ENCODE assay signal across 8 cellular contexts in genomic region chr17:76500745-76501017, GRCh38. TPM values are rescaled to one million over a fixed set of nuclear protein-coding genes. Genes with fewer than 3 reads are reported as not detected.
DNase-seq lines count a peak whose midpoint lies in the region; ATAC-seq, FAIRE-seq and TF ChIP-seq lines count a peak whose summit lies in the region.

No MANE protein-coding gene starts in this region.

- no peaks in the 10 kb centered on the region for H3K36me3 Mint-ChIP-seq in GM23338 (ENCODE audit: low read depth)

- H3K27me3 ChIP-seq in GM23338 (ENCODE audit: insufficient read depth) (peaks cover 4% of the 10 kb centered on the region; the same call in 1 of the 2 replicates), SU-DHL-6 (ENCODE audit: low read length) (no peaks in the 10 kb centered on the region), gastroesophageal sphincter (peaks cover 11% of the 10 kb centered on the region), small intestine (ENCODE audit: control insufficient read depth in 2 of 2, insufficient read depth in 2 of 2, low read length in 2 of 2) (no peaks in the 10 kb centered on the region)

- H3F3A ChIP-seq in GM23338 (replicated peaks; ENCODE audit: low read depth) (0 out of 2 replicates have a peak, but pooled peaks cover 3% of the 10 kb centered on the region), SU-DHL-6 (ENCODE audit: insufficient read depth) (peaks cover 6% of the 10 kb centered on the region; the same call in 1 of the 2 replicates)

- FAIRE-seq in small intestine (lab: Jason Lieb, UNC) (no peak), D721Med (lab: Jason Lieb, UNC) (no peak)

- no peak overlapping the region for H3K27ac Mint-ChIP-seq in GM23338

- H3K9me2 ChIP-seq in GM23338 (ENCODE audit: insufficient read depth) (no peaks in the 10 kb centered on the region), SU-DHL-6 (replicated peaks; ENCODE audit: insufficient read depth, low read length) (no peaks in the 10 kb centered on the region)

- H4K20me1 ChIP-seq in GM23338 (replicated peaks; ENCODE audit: insufficient read depth) (no peaks in the 10 kb centered on the region; the same call in 1 of the 2 replicates), SU-DHL-6 (ENCODE audit: low read depth, low read length) (no peaks in the 10 kb centered on the region)

- H3K4me1 Mint-ChIP-seq in GM23338 = peaks cover 54% of the 10 kb centered on the region

- TF ChIP-seq CTCF in GM23338 (conservative IDR thresholded peaks at IDR 0.05; ENCODE audit: low read depth in 2 of 2) = no peak
- TF ChIP-seq CTCF in SU-DHL-6 (IDR thresholded peaks at IDR 0.05; ENCODE audit: insufficient read depth, low read length, poor library complexity, severe bottlenecking) = no peak
- TF ChIP-seq CTCF in gastroesophageal sphincter (IDR thresholded peaks at IDR 0.05) = no peak
- TF ChIP-seq CTCF in D721Med (IDR thresholded peaks at IDR 0.05; ENCODE audit: insufficient read depth, missing control alignments) = no peak

- H2AFZ ChIP-seq in GM23338 (peak overlapping the region; percentile 91), SU-DHL-6 (ENCODE audit: low read depth, low read length, severe bottlenecking) (no peak overlapping the region)

- H3K36me3 ChIP-seq in GM23338 (ENCODE audit: insufficient read depth) (no peaks in the 10 kb centered on the region), SU-DHL-6 (ENCODE audit: low read length) (no peaks in the 10 kb centered on the region), gastroesophageal sphincter (no peaks in the 10 kb centered on the region), small intestine (ENCODE audit: control insufficient read depth in 2 of 2, insufficient read depth in 2 of 2, low read length in 2 of 2) (no peaks in the 10 kb centered on the region)

- H3K4me2 ChIP-seq in GM23338 (peak overlapping the region; percentile 94), SU-DHL-6 (ENCODE audit: low read depth, low read length, poor library complexity, severe bottlenecking) (peak overlapping the region; percentile 88)

- H3K9me3 Mint-ChIP-seq in GM23338 = no peaks in the 10 kb centered on the region

- peak overlapping the region; percentile 87 for H3K4me3 ChIP-seq in GM23338
- H3K4me3 ChIP-seq in SU-DHL-6 (ENCODE audit: insufficient read depth, low read length, poor library complexity, severe bottlenecking) = peak overlapping the region; percentile 95
- peak overlapping the region; percentile 38 to 70 for H3K4me3 ChIP-seq in gastroesophageal sphincter
- H3K4me3 ChIP-seq in small intestine (ENCODE audit: low read depth in 1 of 2, low read length in 2 of 2) = peak overlapping the region; percentile 67 to 83

- H3K9ac ChIP-seq in SU-DHL-6 (ENCODE audit: low read length) = peak overlapping the region; percentile 96

- no CpG with 5 or more reads among the region's 10 CpGs for WGBS in gastroesophageal sphincter (ENCODE audit: low coverage in 1 of 2), 2 donors
- WGBS in small intestine, 3 donors = 0 to 10% (median 1%) methylated on average over 9 to 10 of the region's 10 CpGs

- H3K27ac ChIP-seq in GM23338 (ENCODE audit: low read depth) (no peak overlapping the region), SU-DHL-6 (ENCODE audit: low read depth, low read length) (peak overlapping the region; percentile 66), gastroesophageal sphincter (peak overlapping the region in 3 of 4 donors; percentile 82 to 88 (median 82)), small intestine (ENCODE audit: low read depth in 1 of 2, low read length in 1 of 2) (peak overlapping the region; percentile 60 to 85)

- H3K79me2 ChIP-seq in GM23338 (replicated peaks; ENCODE audit: insufficient read depth) (peaks cover 3% of the 10 kb centered on the region; the same call in 1 of the 2 replicates), SU-DHL-6 (ENCODE audit: insufficient read depth, low read length) (peaks cover 35% of the 10 kb centered on the region)

- ATAC-seq in GM23338 (peak; percentile 16), gastroesophageal sphincter (no peak), GM21526 (IDR thresholded peaks at IDR 0.05; ENCODE audit: low FRiP score, unreplicated experiment) (no peak), GM18870 (IDR thresholded peaks at IDR 0.05; ENCODE audit: unreplicated experiment) (no peak)

- DNase-seq in GM23338 (ENCODE audit: low spot score) (no peak), small intestine (no peak), D721Med (ENCODE audit: insufficient read length, low spot score) (no peak), NCI-H2107 (lab: John Stamatoyannopoulos, UW) (no peak)

- H3K27me3 Mint-ChIP-seq in GM23338 (ENCODE audit: insufficient read depth, low read depth, poor library complexity) = peaks cover 22% of the 10 kb centered on the region

- peaks cover 25% of the 10 kb centered on the region; the same call in 1 of the 2 replicates for H3K4me1 ChIP-seq in GM23338 (ENCODE audit: insufficient read depth)
- H3K4me1 ChIP-seq in gastroesophageal sphincter = peaks cover 0 to 51% (median 31%) of the 10 kb centered on the region in 3 donors
- peaks cover 9 to 19% of the 10 kb centered on the region in 2 donors for H3K4me1 ChIP-seq in small intestine (ENCODE audit: control insufficient read depth in 2 of 2, insufficient read depth in 1 of 2, low read depth in 1 of 2, low read length in 1 of 2)

- no peak for TF ChIP-seq POLR2A in gastroesophageal sphincter (IDR thresholded peaks at IDR 0.05)

- no peaks in the 10 kb centered on the region for H3K9me3 ChIP-seq in SU-DHL-6 (ENCODE audit: insufficient read depth, low read length)
- no peaks in the 10 kb centered on the region for H3K9me3 ChIP-seq in gastroesophageal sphincter
- no peaks in the 10 kb centered on the region for H3K9me3 ChIP-seq in small intestine (ENCODE audit: control insufficient read depth, low read depth)

- TF ChIP-seq EP300 in gastroesophageal sphincter (IDR thresholded peaks at IDR 0.05) = no peak

- H3K4me3 Mint-ChIP-seq in GM23338 = peak overlapping the region; percentile 80

TF ChIP-seq in GM23338, 12 proteins besides CTCF, POLR2A, EP300 and RAD21 (continues in another document):
- no peak for TF ChIP-seq POLR2AphosphoS5 (IDR thresholded peaks at IDR 0.05; ENCODE audit: low read depth)

RNA-seq across cellular contexts. Expression of gene RHBDF2, which starts 0.5 kb away (rescaled TPM):
- total RNA-seq in GM23338 (2014; rRNA removed; shearing (Covaris generic)) = 19.5 and 29.5 TPM in 2 replicates
- polyA plus RNA-seq in GM23338 (2016; fragmentation: Nextera tagmentation; extraction: Ambion mirVana) = 9.4 and 10.5 TPM in 2 replicates
- total RNA-seq in gastroesophageal sphincter = 10 to 100 TPM in 1 of 4 donors, 1 to 10 TPM in 3; 7.3 to 20.5 (median 8.5) TPM
- polyA plus RNA-seq in small intestine = 10 to 100 TPM in 1 of 3 donors, 1 to 10 TPM in 2; 2.0 to 17.7 (median 4.1) TPM

RNA-seq across cellular contexts. Expression of gene AANAT, which starts 33.3 kb away (rescaled TPM):
- total RNA-seq in GM23338 (2014; rRNA removed; shearing (Covaris generic)) = 0.28 and 1.3 TPM in 2 replicates
- polyA plus RNA-seq in GM23338 (2016; fragmentation: Nextera tagmentation; extraction: Ambion mirVana) (0.73 and 1.0 TPM in 2 replicates), small intestine (not detected)
- total RNA-seq in gastroesophageal sphincter = not detected

RNA-seq across cellular contexts. Expression of gene CYGB, which starts 36.8 kb away (rescaled TPM):
- 1.7 and 2.1 TPM in 2 replicates for total RNA-seq in GM23338 (2014; rRNA removed; shearing (Covaris generic))
- polyA plus RNA-seq in GM23338 (2016; fragmentation: Nextera tagmentation; extraction: Ambion mirVana) (0.85 and 1.2 TPM in 2 replicates), small intestine (10 to 100 TPM in 2 of 3 donors, 1 to 10 TPM in 1; 1.1 to 35.4 (median 13.2) TPM)
- 10 to 100 TPM; 12.6 to 23.2 (median 18.8) TPM for total RNA-seq in gastroesophageal sphincter

RNA-seq across cellular contexts. Expression of gene PRCD, which starts 39.2 kb away (rescaled TPM):
- 0.38 and 0.50 TPM in 2 replicates for total RNA-seq in GM23338 (2014; rRNA removed; shearing (Covaris generic))
- polyA plus RNA-seq in GM23338 (2016; fragmentation: Nextera tagmentation; extraction: Ambion mirVana) = 1.6 and 2.5 TPM in 2 replicates
- total RNA-seq in gastroesophageal sphincter = 10 to 100 TPM in 1 of 4 donors, 1 to 10 TPM in 2, under 1 TPM in 1; 0.57 to 11.2 (median 2.3) TPM
- polyA plus RNA-seq in small intestine = 1 to 10 TPM in 2 of 3 donors, not detected in 1; 1.6 to 2.2 TPM

RNA-seq across cellular contexts. Expression of gene UBE2O, which starts 47.7 kb away (rescaled TPM):
- 73.7 and 79.4 TPM in 2 replicates for total RNA-seq in GM23338 (2014; rRNA removed; shearing (Covaris generic))
- 30.4 and 30.9 TPM in 2 replicates for polyA plus RNA-seq in GM23338 (2016; fragmentation: Nextera tagmentation; extraction: Ambion mirVana)
- 10 to 100 TPM; 13.0 to 19.8 (median 15.2) TPM for total RNA-seq in gastroesophageal sphincter
- polyA plus RNA-seq in small intestine = 10 to 100 TPM in 1 of 3 donors, 1 to 10 TPM in 2; 5.7 to 12.2 (median 6.9) TPM
